8 cellular contexts compared by ENCODE assay signal in genomic region chr2:15953143-15953630, GRCh38. TPM values are rescaled to one million over a fixed set of nuclear protein-coding genes. Genes with fewer than 3 reads are reported as not detected.
"Had no signal": no experiment of that assay in that cellular context is flagged by ENCODE, and none has a peak within 500 bp of the region (broad histone marks: within the 10 kb centered on the region; RNA-seq: fewer than 3 reads in every experiment).

No MANE protein-coding gene starts in this region.

- DNase-seq: H7, HFFc6, IMR-90, KG1 had no signal

- H3K9me3 ChIP-seq: HAP-1 had no signal

- H2AFZ ChIP-seq: GM23338 had no signal

- H3K4me1 ChIP-seq: HAP-1 had no signal

- H3K4me3 ChIP-seq: GM23338, HAP-1, K562 had no signal

- ATAC-seq: GM23338, HCT116, K562 had no signal

- H3K4me2 ChIP-seq: GM23338 had no signal

- H3K36me3 ChIP-seq: HAP-1 had no signal

RNA-seq across cellular contexts. Expression of gene MYCN, which starts 12.8 kb away (rescaled TPM):
- polyA plus RNA-seq: IMR-90, K562 had no signal
